22 cellular contexts compared by ENCODE assay signal in genomic region chr10:127892743-127893142, GRCh38. TPM values are rescaled to one million over a fixed set of nuclear protein-coding genes. Genes with fewer than 3 reads are reported as not detected.
A peak's percentile ranks its signal among the peaks of the same experiment; 100 is the strongest.
DNase-seq lines count a peak whose midpoint lies in the region; ATAC-seq, FAIRE-seq and TF ChIP-seq lines count a peak whose summit lies in the region.
"Had no signal": no experiment of that assay in that cellular context is flagged by ENCODE, and none has a peak within 500 bp of the region (broad histone marks: within the 10 kb centered on the region; RNA-seq: fewer than 3 reads in every experiment).

TSS of gene CLRN3 (minus strand) at chr10:127892941. CDS start at chr10:127892784, 157 bp downstream.

- H3K27me3 ChIP-seq in duodenal mucosa (ENCODE audit: control insufficient read depth in 1 of 2, insufficient read depth in 2 of 2, low read length in 2 of 2): no peaks in the 10 kb centered on the region
- H3K27me3 ChIP-seq in small intestine (ENCODE audit: control insufficient read depth in 2 of 2, insufficient read depth in 2 of 2, low read length in 2 of 2): no peaks in the 10 kb centered on the region
- no peaks in the 10 kb centered on the region for H3K27me3 ChIP-seq in testis

- TF ChIP-seq CTCF in mucosa of descending colon (IDR thresholded peaks at IDR 0.05) (no peak), D721Med (IDR thresholded peaks at IDR 0.05; ENCODE audit: insufficient read depth, missing control alignments) (no peak), testis (IDR thresholded peaks at IDR 0.05) (no peak)

- H3K36me3 ChIP-seq in duodenal mucosa (ENCODE audit: control insufficient read depth in 1 of 2, insufficient read depth in 2 of 2, low read length in 2 of 2) (no peaks in the 10 kb centered on the region), mucosa of descending colon (ENCODE audit: low read depth) (no peaks in the 10 kb centered on the region), small intestine (ENCODE audit: control insufficient read depth in 2 of 2, insufficient read depth in 2 of 2, low read length in 2 of 2) (no peaks in the 10 kb centered on the region), testis (ENCODE audit: low read depth, missing control alignments) (no peaks in the 10 kb centered on the region)
- H3K36me3 ChIP-seq: MG63 had no signal

- H3K4me1 ChIP-seq in duodenal mucosa (ENCODE audit: control insufficient read depth in 1 of 2, insufficient read depth in 2 of 2, low read length in 2 of 2): peaks cover 18 to 32% of the 10 kb centered on the region in 2 donors
- H3K4me1 ChIP-seq in mucosa of descending colon (ENCODE audit: low read depth): peaks cover 11% of the 10 kb centered on the region
- H3K4me1 ChIP-seq in small intestine (ENCODE audit: control insufficient read depth in 2 of 2, insufficient read depth in 1 of 2, low read depth in 1 of 2, low read length in 1 of 2): peaks cover 0 to 2% of the 10 kb centered on the region in 2 donors
- no peaks in the 10 kb centered on the region for H3K4me1 ChIP-seq in testis
- H3K4me1 ChIP-seq: A549 had no signal

- H3K27ac ChIP-seq in duodenal mucosa (ENCODE audit: low read depth, low read length) (peak within 1 kb of the TSS; percentile 69), small intestine (ENCODE audit: low read depth in 1 of 2, low read length in 1 of 2) (peak within 1 kb of the TSS; percentile 65 to 89), testis (no peak within 1 kb of the TSS)
- H3K27ac ChIP-seq: A549, HL-60, KMS-11 had no signal

- no peak for TF ChIP-seq POLR2A in testis (IDR thresholded peaks at IDR 0.05)

- DNase-seq in HT-29 (ENCODE audit: low spot score): peak; percentile 80
- peak in 1 of 3 donors; percentile 73 for DNase-seq in mucosa of descending colon
- DNase-seq in small intestine: peak; percentile 97
- no peak for DNase-seq in D721Med (ENCODE audit: insufficient read length, low spot score)
- DNase-seq in testis: no peak
- DNase-seq: COR-L47, DMS53, MG63, NCI-H1105, NCI-H187 treated with DMSO at 0.1 percent for 48 hours, NCI-H446 treated with DMSO at 0.1 percent for 48 hours, NCI-H82, Right ventricle myocardium superior had no signal

- H3K4me3 ChIP-seq in duodenal mucosa (ENCODE audit: low read depth in 1 of 2, low read length in 2 of 2) (peak within 1 kb of the TSS; percentile 71 to 80), mucosa of descending colon (peak within 1 kb of the TSS; percentile 22), small intestine (ENCODE audit: low read depth in 1 of 2, low read length in 2 of 2) (peak within 1 kb of the TSS; percentile 11 to 60), testis (no peak within 1 kb of the TSS)
- H3K4me3 ChIP-seq: A549, MG63 had no signal

- FAIRE-seq in small intestine (lab: Jason Lieb, UNC) (peak; percentile 87), D721Med (lab: Jason Lieb, UNC) (no peak)
- FAIRE-seq: A549, GM18507, GM19239 had no signal

- H3K9ac ChIP-seq in duodenal mucosa (ENCODE audit: low read depth in 1 of 2, low read length in 2 of 2): peak within 1 kb of the TSS; percentile 76 to 82
- H3K9ac ChIP-seq: KMS-11 had no signal

- intact Hi-C loops in mucosa of descending colon (cut with DNase I, micrococcal nuclease) (no loop called here), testis (cut with DNase I; ENCODE audit: low total_unique reads) (no loop called here)

- H3K9me3 ChIP-seq in duodenal mucosa (ENCODE audit: control insufficient read depth in 1 of 2, low read length in 2 of 2) (peaks cover 0 to 3% of the 10 kb centered on the region in 2 donors), mucosa of descending colon (no peaks in the 10 kb centered on the region), small intestine (ENCODE audit: control insufficient read depth, low read depth) (no peaks in the 10 kb centered on the region), testis (no peaks in the 10 kb centered on the region)

- peak; percentile 81 for ATAC-seq in mucosa of descending colon
- no peak for ATAC-seq in HG02981 (IDR thresholded peaks at IDR 0.05; ENCODE audit: unreplicated experiment)
- ATAC-seq in HG02884 (IDR thresholded peaks at IDR 0.05; ENCODE audit: unreplicated experiment): no peak
- ATAC-seq: A549, Panc1 had no signal

RNA-seq across cellular contexts. Expression of gene CLRN3, which starts in this region (rescaled TPM):
- total RNA-seq in HT-29 (2014; rRNA removed; shearing (Covaris generic)): 17.7 and 21.5 TPM in 2 replicates
- total RNA-seq in mucosa of descending colon: 100 to 1,000 TPM in 2 of 3 donors, 10 to 100 TPM in 1; 62.3 to 176 (median 121) TPM
- polyA plus RNA-seq in small intestine: 100 to 1,000 TPM in 1 of 3 donors, 10 to 100 TPM in 2; 72.0 to 102 (median 84.5) TPM
- under 1 TPM in 1 of 2 donors, not detected in 1; 0.55 TPM for total RNA-seq in testis
- polyA plus RNA-seq in testis (ENCODE audit: insufficient read depth, low read depth, low replicate concordance): not detected
- total RNA-seq: Right ventricle myocardium superior had no signal

Comparison
In these comparisons a context has a peak if more than half of its experiments do, and no peak if none do; other contexts are left out.
1. RNA of gene CLRN3 (total RNA-seq): 62.3 to 176 TPM in mucosa of descending colon and 17.7 to 21.5 TPM in HT-29; 0.55 TPM in testis; every median in the first group is over 10 times any median in the second.
2. RNA of gene CLRN3 (polyA plus RNA-seq): 72.0 to 102 TPM in small intestine; not detected in testis (single experiment); every median in the first group is over 10 times any median in the second.
3. DNase-seq: peak in HT-29 (single experiment) and small intestine (single experiment); none in D721Med (single experiment) and testis (single experiment).
4. H3K27ac ChIP-seq: peak in duodenal mucosa (single experiment) and small intestine (2 of 2); none in testis (0 of 2).
5. H3K4me3 ChIP-seq: peak in duodenal mucosa (2 of 2), mucosa of descending colon (single experiment) and small intestine (2 of 2); none in testis (0 of 2).